2 cellular contexts compared by ENCODE assay signal in genomic region chr10:120632936-120633335, GRCh38.
TF ChIP-seq lines count a peak whose summit lies in the region.

No MANE protein-coding gene starts in this region.

TF ChIP-seq in H1, 55 proteins besides CTCF, POLR2A, EP300 and RAD21 (continued from another document):
- TF ChIP-seq ZNF274 (IDR thresholded peaks at IDR 0.05; ENCODE audit: borderline replicate concordance, extremely low read depth, low read length) (no peak), SRF (IDR thresholded peaks at IDR 0.05; ENCODE audit: low read depth, low read length) (no peak), CHD7 (IDR thresholded peaks at IDR 0.05; ENCODE audit: insufficient replicate concordance, low read length) (no peak), RNF2 (IDR thresholded peaks at IDR 0.05; ENCODE audit: borderline replicate concordance, low read depth, low read length, missing control alignments, poor library complexity, severe bottlenecking) (no peak), FOSL1 (IDR thresholded peaks at IDR 0.05; ENCODE audit: insufficient read depth, low read depth, low read length) (no peak), JUND (IDR thresholded peaks at IDR 0.05; ENCODE audit: low read length) (no peak), SP1 (IDR thresholded peaks at IDR 0.05; ENCODE audit: low read depth, low read length) (no peak)
- TF ChIP-seq, protein P1, sequence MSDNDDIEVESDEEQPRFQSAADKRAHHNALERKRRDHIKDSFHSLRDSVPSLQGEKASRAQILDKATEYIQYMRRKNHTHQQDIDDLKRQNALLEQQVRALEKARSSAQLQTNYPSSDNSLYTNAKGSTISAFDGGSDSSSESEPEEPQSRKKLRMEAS (IDR thresholded peaks at IDR 0.05), result no peak
TF ChIP-seq in H1: peak in this region for 0.

TF ChIP-seq in endothelial cell of umbilical vein, 7 proteins besides CTCF, POLR2A, EP300 and RAD21 (continued from another document):
- TF ChIP-seq, protein P1 (IDR thresholded peaks at IDR 0.05; ENCODE audit: insufficient read depth, insufficient read length), result no peak
- no peak for TF ChIP-seq MYC (IDR thresholded peaks at IDR 0.05; ENCODE audit: low read depth, low read length)
